Comparison of ENCODE assay signal across 9 cellular contexts in the genomic region with DNA sequence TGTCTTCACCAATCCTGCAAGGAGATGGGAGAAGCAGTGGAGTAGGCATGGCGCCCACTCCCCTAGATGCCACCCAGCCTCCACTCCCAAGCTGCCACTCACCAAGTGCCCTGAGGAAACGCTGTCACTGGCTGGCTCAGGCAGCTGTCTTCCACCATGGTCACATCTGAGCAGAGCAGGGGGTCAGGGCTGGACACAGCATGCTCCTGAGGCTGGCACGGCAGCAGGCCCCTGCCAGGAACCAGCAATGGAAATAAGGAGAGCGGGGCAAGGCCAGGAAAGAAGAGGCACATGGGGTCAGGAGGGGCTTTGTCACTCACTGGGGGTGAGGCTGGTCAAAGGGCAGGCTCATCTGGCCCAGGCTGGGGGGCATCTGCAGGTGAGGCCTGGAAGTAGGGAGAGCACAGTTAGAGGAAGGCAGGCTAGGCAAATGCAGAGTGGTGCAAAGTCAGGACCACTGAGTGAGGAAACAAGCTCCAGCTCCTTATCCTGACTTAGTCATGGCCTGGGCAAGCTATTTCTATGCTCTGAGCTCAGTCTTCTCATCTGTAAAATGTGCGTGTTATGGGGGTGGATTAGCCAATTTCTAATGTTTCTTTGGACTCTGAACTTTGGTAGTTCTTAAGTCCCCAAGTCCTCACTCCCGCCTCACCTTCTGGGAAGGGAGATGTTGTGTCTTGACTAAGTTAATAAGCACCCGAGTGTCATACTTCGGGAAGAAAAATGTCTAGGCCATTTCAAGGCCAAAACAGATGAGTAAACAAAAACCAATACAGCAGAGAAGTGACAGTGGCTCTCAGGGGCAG. TPM values are rescaled to one million over a fixed set of nuclear protein-coding genes. Genes with fewer than 3 reads are reported as not detected.
A peak's percentile ranks its signal among the peaks of the same experiment; 100 is the strongest.
DNase-seq lines count a peak whose midpoint lies in the region; ATAC-seq, FAIRE-seq and TF ChIP-seq lines count a peak whose summit lies in the region.
"Had no signal": no experiment of that assay in that cellular context is flagged by ENCODE, and none has a peak within 500 bp of the region (broad histone marks: within the 10 kb centered on the region; RNA-seq: fewer than 3 reads in every experiment).

No MANE protein-coding gene starts in this region.

- TF ChIP-seq CTCF in heart right ventricle (IDR thresholded peaks at IDR 0.05) (no peak), HepG2 (CRISPR knock-in tag; IDR thresholded peaks at IDR 0.05) (no peak), Calu3 (IDR thresholded peaks at IDR 0.05; ENCODE audit: unreplicated experiment) (no peak)

- peaks cover 0 to 96% (median 50%) of the 10 kb centered on the region in 9 donors for H3K36me3 ChIP-seq in heart right ventricle
- peaks cover 12 to 25% of the 10 kb centered on the region in 2 experiments; a peak in 4 of 5 replicates for H3K36me3 ChIP-seq in HepG2 (replicated peaks in 1 of 2; ENCODE audit: control insufficient read depth in 1 of 2, insufficient read depth in 2 of 2, low read length in 2 of 2)
- H3K36me3 ChIP-seq in urinary bladder (ENCODE audit: insufficient read depth), result no peaks in the 10 kb centered on the region

- DNase-seq in cardiac septum (ENCODE audit: low spot score) (peak; percentile 67), heart right ventricle (no peak), HepG2 (ENCODE audit: low spot score) (no peak), Calu3 (no peak), cerebellum (ENCODE audit: low spot score) (no peak), middle frontal gyrus (ENCODE audit: extremely low spot score, low spot score) (no peak)
- no peak for DNase-seq in activated T-helper 1 cell treated with anti-CD3 and anti-CD28 coated beads, Interleukin-12 subunit alpha, Interleukin-12 subunit beta, Interleukin-2, Interleukin-4 antibody, amounts not matched to agents 30 ng/mL and 10 ng/mL and 1 ng/mL, durations not matched to agents 14 hours and 24 hours and 36 hours (ENCODE audit: low spot score)

- no peak for TF ChIP-seq EP300 in HepG2 (IDR thresholded peaks at IDR 0.05; ENCODE audit: low read depth in 2 of 2, low read length in 2 of 2)
- no peak for TF ChIP-seq EP300 in HepG2 (CRISPR knock-in tag; IDR thresholded peaks at IDR 0.05; ENCODE audit: borderline replicate concordance)

- POLR2A ChIA-PET in HepG2 (lab: Yijun Ruan, JAX), result interaction anchor here (0.9 to 13.5 kb wide), 7 partner anchors 8 to 122 kb away, joined by 3 to 309 read pairs (median 4); a partner anchor contains a TSS

- peaks cover 2% of the 10 kb centered on the region for H3K27me3 Mint-ChIP-seq in activated T-helper 1 cell treated with anti-CD3 and anti-CD28 coated beads, Interleukin-12 subunit alpha, Interleukin-12 subunit beta, Interleukin-2, Interleukin-4 antibody, amounts not matched to agents 30 ng/mL and 10 ng/mL and 1 ng/mL, durations not matched to agents 14 hours and 24 hours and 36 hours (ENCODE audit: insufficient read depth)
- H3K27me3 Mint-ChIP-seq in Calu3 (ENCODE audit: unreplicated experiment), result no peaks in the 10 kb centered on the region

- H3K9ac ChIP-seq in HepG2 (ENCODE audit: insufficient read depth, low read depth, low read length), result no peak overlapping the region

- H2AFZ ChIP-seq in HepG2 (ENCODE audit: low read length), result no peak overlapping the region

- no peak for TF ChIP-seq RAD21 in HepG2 (CRISPR knock-in tag; IDR thresholded peaks at IDR 0.05)

- H3K4me2 ChIP-seq in HepG2 (ENCODE audit: low read depth, low read length), result no peak overlapping the region

- peaks cover 60% of the 10 kb centered on the region for H3K36me3 Mint-ChIP-seq in activated T-helper 1 cell treated with anti-CD3 and anti-CD28 coated beads, Interleukin-12 subunit alpha, Interleukin-12 subunit beta, Interleukin-2, Interleukin-4 antibody, amounts not matched to agents 30 ng/mL and 10 ng/mL and 1 ng/mL, durations not matched to agents 14 hours and 24 hours and 36 hours (ENCODE audit: low read depth)
- H3K36me3 Mint-ChIP-seq in Calu3 (ENCODE audit: insufficient read depth, unreplicated experiment), result peaks cover 91% of the 10 kb centered on the region

- H3K27ac ChIP-seq in heart right ventricle (no peak overlapping the region), HepG2 (ENCODE audit: extremely low read length, insufficient read depth, low read length) (peak overlapping the region; percentile 26), urinary bladder (ENCODE audit: low read depth) (peak overlapping the region; percentile 30)

- H3K9me3 ChIP-seq in heart right ventricle (no peaks in the 10 kb centered on the region), HepG2 (ENCODE audit: low read length) (no peaks in the 10 kb centered on the region)

- intact Hi-C loops in cardiac septum (cut with DNase I), result no loop called here
- intact Hi-C loops in heart right ventricle (cut with DNase I), result no loop called here
- intact Hi-C loops in activated T-helper 1 cell treated with anti-CD3 and anti-CD28 coated beads, Interleukin-12 subunit alpha, Interleukin-12 subunit beta, Interleukin-2, Interleukin-4 antibody, amounts not matched to agents 30 ng/mL and 10 ng/mL and 1 ng/mL, durations not matched to agents 14 hours and 24 hours and 36 hours (cut with micrococcal nuclease), result no loop called here
- intact Hi-C loops in HepG2 (cut with micrococcal nuclease; ENCODE audit: unreplicated experiment), result no loop called here
- intact Hi-C loops in Calu3 (cut with micrococcal nuclease; ENCODE audit: unreplicated experiment), result no loop called here

- H3K27ac Mint-ChIP-seq in activated T-helper 1 cell treated with anti-CD3 and anti-CD28 coated beads, Interleukin-12 subunit alpha, Interleukin-12 subunit beta, Interleukin-2, Interleukin-4 antibody, amounts not matched to agents 30 ng/mL and 10 ng/mL and 1 ng/mL, durations not matched to agents 14 hours and 24 hours and 36 hours, result peak overlapping the region; percentile 50
- no peak overlapping the region for H3K27ac Mint-ChIP-seq in Calu3 (ENCODE audit: unreplicated experiment)

- no peak for TF ChIP-seq POLR2A in HepG2 (IDR thresholded peaks at IDR 0.05; ENCODE audit: insufficient read depth in 1 of 2, low read depth in 2 of 2, low read length in 2 of 2)

- no peaks in the 10 kb centered on the region for H3K9me3 Mint-ChIP-seq in activated T-helper 1 cell treated with anti-CD3 and anti-CD28 coated beads, Interleukin-12 subunit alpha, Interleukin-12 subunit beta, Interleukin-2, Interleukin-4 antibody, amounts not matched to agents 30 ng/mL and 10 ng/mL and 1 ng/mL, durations not matched to agents 14 hours and 24 hours and 36 hours
- no peaks in the 10 kb centered on the region for H3K9me3 Mint-ChIP-seq in Calu3 (ENCODE audit: low read depth, unreplicated experiment)

- in situ Hi-C loops in HepG2 (cut with HindIII; ENCODE audit: extremely low pct_ligation_motif_present, low pct_unique_long_range_greater_than_20kb), result no loop called here

- no peak overlapping the region for H3K4me3 Mint-ChIP-seq in activated T-helper 1 cell treated with anti-CD3 and anti-CD28 coated beads, Interleukin-12 subunit alpha, Interleukin-12 subunit beta, Interleukin-2, Interleukin-4 antibody, amounts not matched to agents 30 ng/mL and 10 ng/mL and 1 ng/mL, durations not matched to agents 14 hours and 24 hours and 36 hours
- no peak overlapping the region for H3K4me3 Mint-ChIP-seq in Calu3 (ENCODE audit: low read depth, unreplicated experiment)

- no peaks in the 10 kb centered on the region for H3K27me3 ChIP-seq in heart right ventricle
- H3K27me3 ChIP-seq in HepG2 (ENCODE audit: control insufficient read depth in 1 of 2, insufficient read depth in 2 of 2, low read length in 2 of 2), result no peaks in the 10 kb centered on the region

- H3K4me1 ChIP-seq in heart right ventricle (peaks cover 4 to 39% (median 23%) of the 10 kb centered on the region in 9 donors), HepG2 (ENCODE audit: insufficient read depth, low read length) (peaks cover 32% of the 10 kb centered on the region), urinary bladder (ENCODE audit: insufficient read depth) (no peaks in the 10 kb centered on the region)

- no peaks in the 10 kb centered on the region for H3K79me2 ChIP-seq in HepG2 (ENCODE audit: insufficient read depth, low read length)

- 86 to 95% methylated on average over 8 of the region's 8 CpGs for WGBS in heart right ventricle, 2 donors
- 89% methylated on average over 7 of the region's 8 CpGs for WGBS in HepG2 (ENCODE audit: low lambda C conversion rate)
- WGBS in urinary bladder, result 82% methylated on average over 8 of the region's 8 CpGs

- peaks cover 46% of the 10 kb centered on the region for H3K4me1 Mint-ChIP-seq in activated T-helper 1 cell treated with anti-CD3 and anti-CD28 coated beads, Interleukin-12 subunit alpha, Interleukin-12 subunit beta, Interleukin-2, Interleukin-4 antibody, amounts not matched to agents 30 ng/mL and 10 ng/mL and 1 ng/mL, durations not matched to agents 14 hours and 24 hours and 36 hours (ENCODE audit: low read depth)
- H3K4me1 Mint-ChIP-seq in Calu3 (ENCODE audit: low read depth, unreplicated experiment), result peaks cover 35% of the 10 kb centered on the region

- 0 out of 2 replicates have a peak, but pooled peaks cover 6% of the 10 kb centered on the region for H4K20me1 ChIP-seq in HepG2 (ENCODE audit: insufficient read depth, low read length)

- H3K4me3 ChIP-seq in heart right ventricle (no peak overlapping the region), HepG2 (replicated peaks in 1 of 3; ENCODE audit: insufficient read depth in 1 of 3, low read depth in 2 of 3, low read length in 3 of 3) (no peak overlapping the region), urinary bladder (ENCODE audit: low read depth, low read length) (no peak overlapping the region)

- BruUV-seq in HepG2 (replicated peaks; lab: Mats Ljungman, UMichigan) (no TSS peak), Calu3 (replicated peaks; lab: Mats Ljungman, UMichigan) (no TSS peak)

- FAIRE-seq in HepG2 (lab: Jason Lieb, UNC), result no peak

- CTCF ChIA-PET in HepG2 (lab: Yijun Ruan, JAX; ENCODE audit: low intra/inter-chr PET ratio, low total read pairs) (no interaction called here), Calu3 (lab: Charles Lee) (interaction anchor here (1.2 to 2.8 kb wide), 2 partner anchors 15 to 28 kb away, joined by 4 to 8 read pairs; a partner anchor contains a TSS)

- ATAC-seq in heart right ventricle (no peak), HepG2 (no peak)
- ATAC-seq: right cardiac atrium had no signal

RNA-seq across cellular contexts. Expression of a gene that starts 8.0 kb away (rescaled TPM):
- total RNA-seq in cardiac septum (37.9 TPM), heart right ventricle (10 to 100 TPM in 9 of 10 donors, 1 to 10 TPM in 1; 9.5 to 16.2 (median 12.0) TPM), HepG2 (2016; rRNA removed; fragmentation: Illumina TruSeq; extraction: Trizol) (11.0 and 11.7 TPM in 2 replicates), urinary bladder (25.6 TPM), Calu3 (2022) (21.3 and 25.6 TPM in 2 replicates), cerebellum (15.2 TPM)
- polyA plus RNA-seq in heart right ventricle (10 to 100 TPM; 15.0 to 20.2 TPM), HepG2 (2011; rRNA removed) (12.9 and 17.5 TPM in 2 replicates), urinary bladder (39.1 TPM)
- total RNA-seq in activated T-helper 1 cell treated with anti-CD3 and anti-CD28 coated beads, Interleukin-12 subunit alpha, Interleukin-12 subunit beta, Interleukin-2, Interleukin-4 antibody, amounts not matched to agents 30 ng/mL and 10 ng/mL and 1 ng/mL, durations not matched to agents 14 hours and 24 hours and 36 hours, result 73.6 and 80.3 TPM in 2 replicates
- 3.0 and 3.6 TPM in 2 replicates for total RNA-seq in HepG2 (2016; cell fraction: cytosol; rRNA removed; fragmentation: Illumina TruSeq; extraction: Trizol; ENCODE audit: low read depth)
- 11.0 and 11.7 TPM in 2 replicates for total RNA-seq in HepG2 (2016; cell fraction: insoluble cytoplasmic fraction; rRNA removed; fragmentation: Illumina TruSeq; extraction: Trizol)
- total RNA-seq in HepG2 (2016; cell fraction: membrane; rRNA removed; fragmentation: Illumina TruSeq; extraction: Trizol), result 6.6 and 6.9 TPM in 2 replicates
- total RNA-seq in HepG2 (2016; cell fraction: nucleus; rRNA removed; fragmentation: Illumina TruSeq; extraction: Trizol), result 5.9 and 6.3 TPM in 2 replicates
- 11.8 and 13.8 TPM in 2 replicates for polyA plus RNA-seq in HepG2 (2011; cell fraction: cytosol; rRNA removed)
- polyA plus RNA-seq in HepG2 (2011; cell fraction: nucleus; rRNA removed), result 15.3 and 15.9 TPM in 2 replicates
- 8.1 and 11.0 TPM in 2 replicates for polyA plus RNA-seq in HepG2 (2012)
- 1.9 and 2.1 TPM in 2 replicates for polyA plus RNA-seq in HepG2 (2016; cell fraction: cytosol; fragmentation: Illumina TruSeq; extraction: Trizol; ENCODE audit: low read depth)
- 11.1 and 11.2 TPM in 2 replicates for polyA plus RNA-seq in HepG2 (2016; cell fraction: insoluble cytoplasmic fraction; fragmentation: Illumina TruSeq; extraction: Trizol; ENCODE audit: low read depth)
- 4.3 and 4.7 TPM in 2 replicates for polyA plus RNA-seq in HepG2 (2016; cell fraction: membrane; fragmentation: Illumina TruSeq; extraction: Trizol; ENCODE audit: low read depth)
- polyA plus RNA-seq in HepG2 (2016; cell fraction: nucleus; fragmentation: Illumina TruSeq; extraction: Trizol; ENCODE audit: insufficient read depth, low read depth), result 14.2 and 14.8 TPM in 2 replicates
- polyA minus RNA-seq in HepG2 (2011; rRNA and poly(A)+ RNA removed; ENCODE audit: low replicate concordance), result 19.1 and 23.7 TPM in 2 replicates
- polyA minus RNA-seq in HepG2 (2011; cell fraction: cytosol; rRNA and poly(A)+ RNA removed), result 9.8 and 9.9 TPM in 2 replicates
- polyA minus RNA-seq in HepG2 (2011; cell fraction: nucleus; rRNA and poly(A)+ RNA removed), result 5.2 and 7.7 TPM in 2 replicates

RNA-seq across cellular contexts. Expression of a gene that starts 14.2 kb away (rescaled TPM):
- total RNA-seq in cardiac septum (42.1 TPM), heart right ventricle (10 to 100 TPM; 23.3 to 72.3 (median 38.0) TPM), HepG2 (2016; rRNA removed; fragmentation: Illumina TruSeq; extraction: Trizol) (19.4 and 28.0 TPM in 2 replicates), urinary bladder (60.5 TPM), Calu3 (2022) (213 and 243 TPM in 2 replicates), cerebellum (7.6 TPM)
- polyA plus RNA-seq in heart right ventricle (10 to 100 TPM; 36.0 to 77.8 TPM), HepG2 (2011; rRNA removed) (62.2 and 68.7 TPM in 2 replicates), urinary bladder (172 TPM)
- 306 and 318 TPM in 2 replicates for total RNA-seq in activated T-helper 1 cell treated with anti-CD3 and anti-CD28 coated beads, Interleukin-12 subunit alpha, Interleukin-12 subunit beta, Interleukin-2, Interleukin-4 antibody, amounts not matched to agents 30 ng/mL and 10 ng/mL and 1 ng/mL, durations not matched to agents 14 hours and 24 hours and 36 hours
- 6.8 and 8.2 TPM in 2 replicates for total RNA-seq in HepG2 (2016; cell fraction: cytosol; rRNA removed; fragmentation: Illumina TruSeq; extraction: Trizol; ENCODE audit: low read depth)
- 16.5 and 28.8 TPM in 2 replicates for total RNA-seq in HepG2 (2016; cell fraction: insoluble cytoplasmic fraction; rRNA removed; fragmentation: Illumina TruSeq; extraction: Trizol)
- total RNA-seq in HepG2 (2016; cell fraction: membrane; rRNA removed; fragmentation: Illumina TruSeq; extraction: Trizol), result 12.1 and 12.8 TPM in 2 replicates
- 25.5 and 33.3 TPM in 2 replicates for total RNA-seq in HepG2 (2016; cell fraction: nucleus; rRNA removed; fragmentation: Illumina TruSeq; extraction: Trizol)
- polyA plus RNA-seq in HepG2 (2011; cell fraction: cytosol; rRNA removed), result 28.2 and 38.4 TPM in 2 replicates
- polyA plus RNA-seq in HepG2 (2011; cell fraction: nucleus; rRNA removed), result 203 and 258 TPM in 2 replicates
- 33.9 and 37.3 TPM in 2 replicates for polyA plus RNA-seq in HepG2 (2012)
- 3.4 and 3.9 TPM in 2 replicates for polyA plus RNA-seq in HepG2 (2016; cell fraction: cytosol; fragmentation: Illumina TruSeq; extraction: Trizol; ENCODE audit: low read depth)
- 16.5 and 19.0 TPM in 2 replicates for polyA plus RNA-seq in HepG2 (2016; cell fraction: insoluble cytoplasmic fraction; fragmentation: Illumina TruSeq; extraction: Trizol; ENCODE audit: low read depth)
- 8.0 and 8.1 TPM in 2 replicates for polyA plus RNA-seq in HepG2 (2016; cell fraction: membrane; fragmentation: Illumina TruSeq; extraction: Trizol; ENCODE audit: low read depth)
- polyA plus RNA-seq in HepG2 (2016; cell fraction: nucleus; fragmentation: Illumina TruSeq; extraction: Trizol; ENCODE audit: insufficient read depth, low read depth), result 87.2 and 88.4 TPM in 2 replicates
- 65.8 and 169 TPM in 2 replicates for polyA minus RNA-seq in HepG2 (2011; rRNA and poly(A)+ RNA removed; ENCODE audit: low replicate concordance)
- 16.4 and 22.5 TPM in 2 replicates for polyA minus RNA-seq in HepG2 (2011; cell fraction: cytosol; rRNA and poly(A)+ RNA removed)
- 34.6 and 43.3 TPM in 2 replicates for polyA minus RNA-seq in HepG2 (2011; cell fraction: nucleus; rRNA and poly(A)+ RNA removed)

RNA-seq across cellular contexts. Expression of a gene that starts 18.4 kb away (rescaled TPM):
- total RNA-seq in cardiac septum (2.4 TPM), heart right ventricle (1 to 10 TPM; 2.4 to 6.3 (median 3.9) TPM), HepG2 (2016; rRNA removed; fragmentation: Illumina TruSeq; extraction: Trizol) (8.3 and 12.9 TPM in 2 replicates), urinary bladder (18.0 TPM), Calu3 (2022) (60.4 and 63.2 TPM in 2 replicates), cerebellum (12.5 TPM)
- polyA plus RNA-seq in heart right ventricle (1 to 10 TPM; 1.1 to 2.9 TPM), HepG2 (2011; rRNA removed) (7.4 and 11.4 TPM in 2 replicates), urinary bladder (8.5 TPM)
- total RNA-seq in activated T-helper 1 cell treated with anti-CD3 and anti-CD28 coated beads, Interleukin-12 subunit alpha, Interleukin-12 subunit beta, Interleukin-2, Interleukin-4 antibody, amounts not matched to agents 30 ng/mL and 10 ng/mL and 1 ng/mL, durations not matched to agents 14 hours and 24 hours and 36 hours, result 70.2 and 71.7 TPM in 2 replicates
- total RNA-seq in HepG2 (2016; cell fraction: cytosol; rRNA removed; fragmentation: Illumina TruSeq; extraction: Trizol; ENCODE audit: low read depth), result 1.1 and 1.5 TPM in 2 replicates
- 8.4 and 12.6 TPM in 2 replicates for total RNA-seq in HepG2 (2016; cell fraction: insoluble cytoplasmic fraction; rRNA removed; fragmentation: Illumina TruSeq; extraction: Trizol)
- 3.9 and 4.4 TPM in 2 replicates for total RNA-seq in HepG2 (2016; cell fraction: membrane; rRNA removed; fragmentation: Illumina TruSeq; extraction: Trizol)
- 18.4 and 20.1 TPM in 2 replicates for total RNA-seq in HepG2 (2016; cell fraction: nucleus; rRNA removed; fragmentation: Illumina TruSeq; extraction: Trizol)
- polyA plus RNA-seq in HepG2 (2011; cell fraction: cytosol; rRNA removed), result 4.1 and 4.8 TPM in 2 replicates
- 14.3 and 15.1 TPM in 2 replicates for polyA plus RNA-seq in HepG2 (2011; cell fraction: nucleus; rRNA removed)
- polyA plus RNA-seq in HepG2 (2012), result 4.5 and 6.4 TPM in 2 replicates
- 0.51 and 0.62 TPM in 2 replicates for polyA plus RNA-seq in HepG2 (2016; cell fraction: cytosol; fragmentation: Illumina TruSeq; extraction: Trizol; ENCODE audit: low read depth)
- 5.7 and 6.0 TPM in 2 replicates for polyA plus RNA-seq in HepG2 (2016; cell fraction: insoluble cytoplasmic fraction; fragmentation: Illumina TruSeq; extraction: Trizol; ENCODE audit: low read depth)
- polyA plus RNA-seq in HepG2 (2016; cell fraction: membrane; fragmentation: Illumina TruSeq; extraction: Trizol; ENCODE audit: low read depth), result 1.6 and 1.9 TPM in 2 replicates
- 24.7 and 25.8 TPM in 2 replicates for polyA plus RNA-seq in HepG2 (2016; cell fraction: nucleus; fragmentation: Illumina TruSeq; extraction: Trizol; ENCODE audit: insufficient read depth, low read depth)
- polyA minus RNA-seq in HepG2 (2011; rRNA and poly(A)+ RNA removed; ENCODE audit: low replicate concordance), result 11.6 and 44.1 TPM in 2 replicates
- polyA minus RNA-seq in HepG2 (2011; cell fraction: cytosol; rRNA and poly(A)+ RNA removed), result 3.4 and 5.6 TPM in 2 replicates
- 11.1 and 11.2 TPM in 2 replicates for polyA minus RNA-seq in HepG2 (2011; cell fraction: nucleus; rRNA and poly(A)+ RNA removed)

RNA-seq across cellular contexts. Expression of a gene that starts 31.3 kb away (rescaled TPM):
- total RNA-seq in cardiac septum, result 103 TPM
- total RNA-seq in heart right ventricle, result 100 to 1,000 TPM in 4 of 10 donors, 10 to 100 TPM in 6; 46.3 to 259 (median 82.7) TPM
- 10 to 100 TPM; 46.6 to 46.7 TPM for polyA plus RNA-seq in heart right ventricle
- total RNA-seq in activated T-helper 1 cell treated with anti-CD3 and anti-CD28 coated beads, Interleukin-12 subunit alpha, Interleukin-12 subunit beta, Interleukin-2, Interleukin-4 antibody, amounts not matched to agents 30 ng/mL and 10 ng/mL and 1 ng/mL, durations not matched to agents 14 hours and 24 hours and 36 hours, result 0.26 and 0.73 TPM in 2 replicates
- 14.7 and 16.5 TPM in 2 replicates for total RNA-seq in HepG2 (2016; rRNA removed; fragmentation: Illumina TruSeq; extraction: Trizol)
- total RNA-seq in HepG2 (2016; cell fraction: cytosol; rRNA removed; fragmentation: Illumina TruSeq; extraction: Trizol; ENCODE audit: low read depth), result 7.0 and 7.1 TPM in 2 replicates
- 12.6 and 13.0 TPM in 2 replicates for total RNA-seq in HepG2 (2016; cell fraction: insoluble cytoplasmic fraction; rRNA removed; fragmentation: Illumina TruSeq; extraction: Trizol)
- 9.7 and 10.2 TPM in 2 replicates for total RNA-seq in HepG2 (2016; cell fraction: membrane; rRNA removed; fragmentation: Illumina TruSeq; extraction: Trizol)
- 47.7 and 58.7 TPM in 2 replicates for total RNA-seq in HepG2 (2016; cell fraction: nucleus; rRNA removed; fragmentation: Illumina TruSeq; extraction: Trizol)
- 30.8 and 33.6 TPM in 2 replicates for polyA plus RNA-seq in HepG2 (2011; rRNA removed)
- 30.4 and 39.0 TPM in 2 replicates for polyA plus RNA-seq in HepG2 (2011; cell fraction: cytosol; rRNA removed)
- polyA plus RNA-seq in HepG2 (2011; cell fraction: nucleus; rRNA removed), result 188 and 243 TPM in 2 replicates
- polyA plus RNA-seq in HepG2 (2012), result 92.4 and 98.3 TPM in 2 replicates
- polyA plus RNA-seq in HepG2 (2016; cell fraction: cytosol; fragmentation: Illumina TruSeq; extraction: Trizol; ENCODE audit: low read depth), result 2.5 TPM in 2 replicates
- polyA plus RNA-seq in HepG2 (2016; cell fraction: insoluble cytoplasmic fraction; fragmentation: Illumina TruSeq; extraction: Trizol; ENCODE audit: low read depth), result 11.6 and 18.1 TPM in 2 replicates
- polyA plus RNA-seq in HepG2 (2016; cell fraction: membrane; fragmentation: Illumina TruSeq; extraction: Trizol; ENCODE audit: low read depth), result 4.9 TPM in 2 replicates
- 95.2 and 99.3 TPM in 2 replicates for polyA plus RNA-seq in HepG2 (2016; cell fraction: nucleus; fragmentation: Illumina TruSeq; extraction: Trizol; ENCODE audit: insufficient read depth, low read depth)
- 6.6 and 218 TPM in 2 replicates for polyA minus RNA-seq in HepG2 (2011; rRNA and poly(A)+ RNA removed; ENCODE audit: low replicate concordance)
- polyA minus RNA-seq in HepG2 (2011; cell fraction: cytosol; rRNA and poly(A)+ RNA removed), result 92.2 and 104 TPM in 2 replicates
- 85.0 and 102 TPM in 2 replicates for polyA minus RNA-seq in HepG2 (2011; cell fraction: nucleus; rRNA and poly(A)+ RNA removed)
- 146 TPM for total RNA-seq in urinary bladder
- polyA plus RNA-seq in urinary bladder, result 141 TPM
- total RNA-seq in Calu3 (2022), result 12.4 and 16.6 TPM in 2 replicates
- total RNA-seq in cerebellum, result 109 TPM

RNA-seq across cellular contexts. Expression of a gene that starts 47.0 kb away (rescaled TPM):
- 0.11 TPM for total RNA-seq in cardiac septum
- total RNA-seq in heart right ventricle, result under 1 TPM in 1 of 10 donors, not detected in 9; 0.08 TPM
- polyA plus RNA-seq in heart right ventricle, result under 1 TPM in 1 of 2 donors, not detected in 1; 0.01 TPM
- 1.1 and 2.6 TPM in 2 replicates for total RNA-seq in activated T-helper 1 cell treated with anti-CD3 and anti-CD28 coated beads, Interleukin-12 subunit alpha, Interleukin-12 subunit beta, Interleukin-2, Interleukin-4 antibody, amounts not matched to agents 30 ng/mL and 10 ng/mL and 1 ng/mL, durations not matched to agents 14 hours and 24 hours and 36 hours
- total RNA-seq in HepG2 (2016; rRNA removed; fragmentation: Illumina TruSeq; extraction: Trizol), result 5.3 TPM in 2 replicates
- total RNA-seq in HepG2 (2016; cell fraction: cytosol; rRNA removed; fragmentation: Illumina TruSeq; extraction: Trizol; ENCODE audit: low read depth), result 0.61 and 0.62 TPM in 2 replicates
- total RNA-seq in HepG2 (2016; cell fraction: insoluble cytoplasmic fraction; rRNA removed; fragmentation: Illumina TruSeq; extraction: Trizol), result 2.6 and 4.1 TPM in 2 replicates
- total RNA-seq in HepG2 (2016; cell fraction: membrane; rRNA removed; fragmentation: Illumina TruSeq; extraction: Trizol), result 0.69 and 0.71 TPM in 2 replicates
- 2.9 and 4.9 TPM in 2 replicates for total RNA-seq in HepG2 (2016; cell fraction: nucleus; rRNA removed; fragmentation: Illumina TruSeq; extraction: Trizol)
- 6.0 and 10.6 TPM in 2 replicates for polyA plus RNA-seq in HepG2 (2011; rRNA removed)
- polyA plus RNA-seq in HepG2 (2011; cell fraction: cytosol; rRNA removed), result 2.8 and 3.1 TPM in 2 replicates
- polyA plus RNA-seq in HepG2 (2011; cell fraction: nucleus; rRNA removed), result 26.7 and 34.0 TPM in 2 replicates
- 6.9 and 13.6 TPM in 2 replicates for polyA plus RNA-seq in HepG2 (2012)
- polyA plus RNA-seq in HepG2 (2016; cell fraction: cytosol; fragmentation: Illumina TruSeq; extraction: Trizol; ENCODE audit: low read depth), result 0.20 and 0.40 TPM in 2 replicates
- polyA plus RNA-seq in HepG2 (2016; cell fraction: insoluble cytoplasmic fraction; fragmentation: Illumina TruSeq; extraction: Trizol; ENCODE audit: low read depth), result 2.6 TPM in 2 replicates
- polyA plus RNA-seq in HepG2 (2016; cell fraction: membrane; fragmentation: Illumina TruSeq; extraction: Trizol; ENCODE audit: low read depth), result 0.34 and 1.5 TPM in 2 replicates
- polyA plus RNA-seq in HepG2 (2016; cell fraction: nucleus; fragmentation: Illumina TruSeq; extraction: Trizol; ENCODE audit: insufficient read depth, low read depth), result 7.9 and 10.3 TPM in 2 replicates
- polyA minus RNA-seq in HepG2 (2011; rRNA and poly(A)+ RNA removed; ENCODE audit: low replicate concordance), result 0.28 and 14.9 TPM in 2 replicates
- polyA minus RNA-seq in HepG2 (2011; cell fraction: cytosol; rRNA and poly(A)+ RNA removed), result 2.3 and 3.9 TPM in 2 replicates
- 11.2 and 13.8 TPM in 2 replicates for polyA minus RNA-seq in HepG2 (2011; cell fraction: nucleus; rRNA and poly(A)+ RNA removed)
- total RNA-seq in urinary bladder, result 0.16 TPM
- 0.18 TPM for polyA plus RNA-seq in urinary bladder
- 0.31 and 1.5 TPM in 2 replicates for total RNA-seq in Calu3 (2022)
- 0.36 TPM for total RNA-seq in cerebellum

Comparison
In these comparisons a context has a peak if more than half of its experiments do, and no peak if none do; other contexts are left out.
1. H3K27ac ChIP-seq: peak in HepG2 (single experiment) and urinary bladder (single experiment); none in heart right ventricle (0 of 10).